Comparison of ENCODE assay signal across 1 cellular context in genomic region chr1:155134322-155134721, GRCh38.
TF ChIP-seq lines count a peak whose summit lies in the region.

No MANE protein-coding gene starts in this region.

TF ChIP-seq in endothelial cell of umbilical vein, 7 proteins besides CTCF, POLR2A, EP300 and RAD21:
- TF ChIP-seq FOS (IDR thresholded peaks at IDR 0.05; ENCODE audit: borderline replicate concordance, insufficient read depth, low read length) = no peak
TF ChIP-seq in endothelial cell of umbilical vein: peak in this region for 0.
